In genomic region chr6:105135056-105135455, GRCh38 we compare ENCODE assay signal across 11 cellular contexts. TPM values are rescaled to one million over a fixed set of nuclear protein-coding genes. Genes with fewer than 3 reads are reported as not detected.
DNase-seq lines count a peak whose midpoint lies in the region; ATAC-seq and TF ChIP-seq lines count a peak whose summit lies in the region.
"Had no signal": no experiment of that assay in that cellular context is flagged by ENCODE, and none has a peak within 500 bp of the region (broad histone marks: within the 10 kb centered on the region; RNA-seq: fewer than 3 reads in every experiment).

No MANE protein-coding gene starts in this region.

- TF ChIP-seq CTCF in esophagus muscularis mucosa (IDR thresholded peaks at IDR 0.05) = peak in 2 of 3 experiments; percentile 9 to 34

- H3K4me3 ChIP-seq in esophagus muscularis mucosa = peak overlapping the region in 3 of 4 donors; percentile 0 to 97 (median 91)

- H3K36me3 ChIP-seq in esophagus muscularis mucosa = peaks cover 0 to 4% (median 0%) of the 10 kb centered on the region in 4 donors

- no peak for TF ChIP-seq EP300 in esophagus muscularis mucosa (IDR thresholded peaks at IDR 0.05)

- peaks cover 0 to 30% (median 24%) of the 10 kb centered on the region in 4 donors for H3K4me1 ChIP-seq in esophagus muscularis mucosa

- DNase-seq in NCI-H1092 treated with DMSO at 0.1 percent for 48 hours (lab: John Stamatoyannopoulos, UW) (peak; percentile 4), NCI-H1092 (lab: John Stamatoyannopoulos, UW) (no peak), NCI-H748 (lab: John Stamatoyannopoulos, UW; ENCODE audit: unreplicated experiment) (peak; percentile 63), esophagus muscularis mucosa (ENCODE audit: extremely low spot score) (no peak), sciatic nerve (ENCODE audit: low spot score) (no peak), epidermal melanocyte (ENCODE audit: insufficient read length, low spot score) (no peak), middle frontal gyrus (ENCODE audit: extremely low spot score, low spot score) (no peak)
- DNase-seq: activated naive CD8-positive, alpha-beta T cell treated with anti-CD3 and anti-CD28 coated beads, Interleukin-2, amount 50 U/mL, for 24 hours; AML-193 had no signal

- no peaks in the 10 kb centered on the region for H3K9me3 ChIP-seq in esophagus muscularis mucosa

- intact Hi-C loops in esophagus muscularis mucosa (cut with DNase I) = loop anchor here (10.0 kb wide), 1 partner anchor 270 kb away; the partner anchor contains the start of gene PREP
- intact Hi-C loops in sciatic nerve (cut with DNase I) = no loop called here

- ATAC-seq in sciatic nerve = peak; percentile 39
- ATAC-seq in HG03354 (IDR thresholded peaks at IDR 0.05; ENCODE audit: poor library complexity, severe bottlenecking, unreplicated experiment) = no peak
- ATAC-seq: activated naive CD8-positive, alpha-beta T cell treated with anti-CD3 and anti-CD28 coated beads, Interleukin-2, amount 50 U/mL, for 24 hours had no signal

- no peak for TF ChIP-seq POLR2A in esophagus muscularis mucosa (IDR thresholded peaks at IDR 0.05; ENCODE audit: low read depth)

- H3K27me3 ChIP-seq in esophagus muscularis mucosa = no peaks in the 10 kb centered on the region

- WGBS in esophagus muscularis mucosa = 59% methylated on average over 4 of the region's 4 CpGs

- no peak overlapping the region for H3K27ac ChIP-seq in esophagus muscularis mucosa (replicated peaks in 1 of 4)

RNA-seq across cellular contexts. Expression of gene POPDC3, which starts 44.8 kb away (rescaled TPM):
- total RNA-seq in esophagus muscularis mucosa (not detected), sciatic nerve (9.9 TPM)
- total RNA-seq: T-helper 2 cell treated with Interferon-gamma antibody and Interleukin-4, amounts not matched to agents 100 ng/mL and 5 ng/mL, for 36 hours had no signal

Comparison
In these comparisons a context has a peak if more than half of its experiments do, and no peak if none do; other contexts are left out.
1. DNase-seq: peak in NCI-H1092 treated with DMSO at 0.1 percent for 48 hours (single experiment) and NCI-H748 (single experiment); none in NCI-H1092 (single experiment), esophagus muscularis mucosa (single experiment), sciatic nerve (single experiment), epidermal melanocyte (single experiment) and middle frontal gyrus (single experiment).
2. RNA of gene POPDC3, which starts 44.8 kb away (total RNA-seq): 9.9 TPM in sciatic nerve (single experiment); not detected in esophagus muscularis mucosa; every median in the first group is over 10 times any median in the second.